In genomic region chr3:192410684-192410960, GRCh38 we compare ENCODE assay signal across 16 cellular contexts.
DNase-seq lines count a peak whose midpoint lies in the region; ATAC-seq and TF ChIP-seq lines count a peak whose summit lies in the region.
"Had no signal": no experiment of that assay in that cellular context is flagged by ENCODE, and none has a peak within 500 bp of the region (broad histone marks: within the 10 kb centered on the region; RNA-seq: fewer than 3 reads in every experiment).

No MANE protein-coding gene starts in this region.

- no peak overlapping the region for H2BK5ac ChIP-seq in mesendoderm (ENCODE audit: low read length)

- peaks cover 6% of the 10 kb centered on the region for H3K36me3 Mint-ChIP-seq in IgD-negative memory B cell
- H3K36me3 Mint-ChIP-seq in activated naive CD4-positive, alpha-beta T cell treated with anti-CD3 and anti-CD28 coated beads, Interleukin-2, amount 50 U/mL, for 72 hours = peaks cover 0 to 13% of the 10 kb centered on the region in 2 donors
- H3K36me3 Mint-ChIP-seq: activated naive CD8-positive, alpha-beta T cell treated with anti-CD3 and anti-CD28 coated beads for 36 hours had no signal

- no peak overlapping the region for H4K5ac ChIP-seq in mesendoderm (ENCODE audit: low read length)

- intact Hi-C loops in spleen (cut with DNase I; ENCODE audit: low total_unique reads) = no loop called here
- intact Hi-C loops in left lung (cut with DNase I) = no loop called here
- intact Hi-C loops in sciatic nerve (cut with DNase I) = no loop called here

- peak overlapping the region in 3 of 4 donors; percentile 30 to 59 (median 48) for H3K4me3 Mint-ChIP-seq in IgD-negative memory B cell
- H3K4me3 Mint-ChIP-seq: activated naive CD8-positive, alpha-beta T cell treated with anti-CD3 and anti-CD28 coated beads for 36 hours; CD4-positive, alpha-beta T cell had no signal

- TF ChIP-seq CTCF in spleen (IDR thresholded peaks at IDR 0.05 in 8 of 11, conservative IDR thresholded peaks at IDR 0.05 in 3 of 11) (no peak), left lung (IDR thresholded peaks at IDR 0.05) (no peak)

- no peak overlapping the region for H3K4me2 ChIP-seq in mesendoderm (ENCODE audit: low read length)

- H3K23ac ChIP-seq in mesendoderm (ENCODE audit: low read length) = no peak overlapping the region

- H2BK120ac ChIP-seq in mesendoderm (ENCODE audit: low read depth, low read length) = no peak overlapping the region

- H3K27me3 ChIP-seq in endocrine pancreas (ENCODE audit: control insufficient read depth, insufficient read depth, low read length) (no peaks in the 10 kb centered on the region), mesendoderm (ENCODE audit: insufficient read depth, low read length, poor library complexity) (no peaks in the 10 kb centered on the region), spleen (replicated peaks in 1 of 7) (peaks cover 0 to 59% (median 25%) of the 10 kb centered on the region in 7 donors), left lung (peaks cover 43 to 58% of the 10 kb centered on the region in 2 donors)
- H3K27me3 ChIP-seq: thyroid gland had no signal

- no peak overlapping the region for H2AK5ac ChIP-seq in mesendoderm (ENCODE audit: low read length)

- no peak for ATAC-seq in left lung
- no peak for ATAC-seq in sciatic nerve
- no peak for ATAC-seq in activated naive CD4-positive, alpha-beta T cell treated with anti-CD3 and anti-CD28 coated beads, Interleukin-2, amount 50 U/mL, for 72 hours
- ATAC-seq: stimulated activated naive CD8-positive, alpha-beta T cell treated with anti-CD3 and anti-CD28 coated beads, Interleukin-15, Interleukin-2, amounts not matched to agents 100 U/mL and 50 U/mL, for 24 hours had no signal

- TF ChIP-seq POLR2A in spleen (IDR thresholded peaks at IDR 0.05) = no peak

- peak overlapping the region; percentile 68 for H3K4me3 ChIP-seq in endocrine pancreas (ENCODE audit: control insufficient read depth, insufficient read depth, low read length)
- no peak overlapping the region for H3K4me3 ChIP-seq in mesendoderm (ENCODE audit: low read length)
- peak overlapping the region in 5 of 8 donors; percentile 37 to 71 (median 48) for H3K4me3 ChIP-seq in spleen
- H3K4me3 ChIP-seq in left lung = no peak overlapping the region

- H2BK15ac ChIP-seq in mesendoderm (replicated peaks; ENCODE audit: low read depth) = no peak overlapping the region

- no peaks in the 10 kb centered on the region for H3K79me2 ChIP-seq in mesendoderm (ENCODE audit: control insufficient read depth, insufficient read depth, low read length)

- DNase-seq in mesendoderm = no peak
- no peak for DNase-seq in spleen
- DNase-seq in left lung = no peak
- no peak for DNase-seq in sciatic nerve (ENCODE audit: low spot score)
- DNase-seq in activated naive CD4-positive, alpha-beta T cell treated with anti-CD3 and anti-CD28 coated beads, Interleukin-2, amount 50 U/mL, for 72 hours (ENCODE audit: low spot score in 2 of 2) = no peak
- DNase-seq: activated naive CD8-positive, alpha-beta T cell treated with anti-CD3 and anti-CD28 coated beads for 36 hours; CD4-positive, alpha-beta T cell; effector CD8-positive, alpha-beta T cell; Karpas-422; OCI-M1; Right ventricle myocardium superior; stimulated activated CD4-positive, alpha-beta T cell treated with anti-CD3 and anti-CD28 coated beads, Interleukin-4, amount 100 ng/mL, for 4 hours; stimulated activated naive CD8-positive, alpha-beta T cell treated with anti-CD3 and anti-CD28 coated beads, Interleukin-15, Interleukin-2, amounts not matched to agents 100 U/mL and 50 U/mL, for 24 hours had no signal

- H3K27ac ChIP-seq in mesendoderm (ENCODE audit: low read depth, low read length) = no peak overlapping the region
- peak overlapping the region in 5 of 8 donors; percentile 86 to 93 (median 90) for H3K27ac ChIP-seq in spleen
- no peak overlapping the region for H3K27ac ChIP-seq in left lung

- peaks cover 39% of the 10 kb centered on the region for H3K27me3 Mint-ChIP-seq in IgD-negative memory B cell

- peaks cover 4 to 10% (median 9%) of the 10 kb centered on the region in 3 donors for H3K4me1 Mint-ChIP-seq in IgD-negative memory B cell

- peak overlapping the region; percentile 19 for H3K56ac ChIP-seq in mesendoderm (ENCODE audit: low read length)

- H3K79me1 ChIP-seq in mesendoderm (ENCODE audit: low read length) = no peaks in the 10 kb centered on the region

- H3K4ac ChIP-seq in mesendoderm (ENCODE audit: low read depth, low read length) = no peak overlapping the region

- H3K36me3 ChIP-seq in endocrine pancreas (ENCODE audit: control insufficient read depth, insufficient read depth, low read length) (no peaks in the 10 kb centered on the region), mesendoderm (ENCODE audit: control insufficient read depth, insufficient read depth, low read length) (no peaks in the 10 kb centered on the region), spleen (no peaks in the 10 kb centered on the region), left lung (no peaks in the 10 kb centered on the region)
- H3K36me3 ChIP-seq: thyroid gland had no signal

- H3K27ac Mint-ChIP-seq in IgD-negative memory B cell = no peak overlapping the region
- no peak overlapping the region for H3K27ac Mint-ChIP-seq in activated naive CD4-positive, alpha-beta T cell treated with anti-CD3 and anti-CD28 coated beads, Interleukin-2, amount 50 U/mL, for 72 hours
- H3K27ac Mint-ChIP-seq: activated naive CD8-positive, alpha-beta T cell treated with anti-CD3 and anti-CD28 coated beads for 36 hours; CD4-positive, alpha-beta T cell had no signal

- no CpG with 5 or more reads among the region's 5 CpGs for WGBS in mesendoderm (ENCODE audit: extremely low coverage, insufficient coverage, low lambda C conversion rate)
- 66 to 84% (median 72%) methylated on average over 5 of the region's 5 CpGs for WGBS in spleen, 5 donors

- H3K18ac ChIP-seq in mesendoderm (ENCODE audit: low read length) = no peak overlapping the region

- no peaks in the 10 kb centered on the region for H3K4me1 ChIP-seq in endocrine pancreas (ENCODE audit: control insufficient read depth, insufficient read depth, low read length)
- no peaks in the 10 kb centered on the region for H3K4me1 ChIP-seq in mesendoderm (ENCODE audit: control insufficient read depth, low read depth, low read length)
- peaks cover 0 to 35% (median 17%) of the 10 kb centered on the region in 6 donors for H3K4me1 ChIP-seq in spleen
- peaks cover 0 to 12% of the 10 kb centered on the region in 2 donors for H3K4me1 ChIP-seq in left lung

- H3K9me3 Mint-ChIP-seq in IgD-negative memory B cell = peaks cover 0 to 2% (median 0%) of the 10 kb centered on the region in 3 donors
- peaks cover 5% of the 10 kb centered on the region in 2 donors for H3K9me3 Mint-ChIP-seq in activated naive CD4-positive, alpha-beta T cell treated with anti-CD3 and anti-CD28 coated beads, Interleukin-2, amount 50 U/mL, for 72 hours
- H3K9me3 Mint-ChIP-seq: CD4-positive, alpha-beta T cell had no signal

- H3K9me3 ChIP-seq in endocrine pancreas (ENCODE audit: control insufficient read depth, low read length) (no peaks in the 10 kb centered on the region), spleen (no peaks in the 10 kb centered on the region), left lung (no peaks in the 10 kb centered on the region)
- H3K9me3 ChIP-seq: thyroid gland had no signal

- no peak overlapping the region for H4K8ac ChIP-seq in mesendoderm (ENCODE audit: low read depth, low read length)

- no peak overlapping the region for H3K9ac ChIP-seq in endocrine pancreas (ENCODE audit: control insufficient read depth, insufficient read depth, low read length)
- H3K9ac ChIP-seq in mesendoderm (ENCODE audit: low read length) = no peak overlapping the region

Comparison
In these comparisons a context has a peak if more than half of its experiments do, and no peak if none do; other contexts are left out.
1. H3K4me3 ChIP-seq: peak in endocrine pancreas (single experiment) and spleen (5 of 8); none in mesendoderm (single experiment) and left lung (0 of 2).
2. H3K27ac ChIP-seq: peak in spleen (5 of 8); none in mesendoderm (single experiment) and left lung (0 of 2).